ENCODE assay signal across 25 cellular contexts in genomic region chr1:32918166-32918565, GRCh38. TPM values are rescaled to one million over a fixed set of nuclear protein-coding genes. Genes with fewer than 3 reads are reported as not detected.
"Had no signal": no experiment of that assay in that cellular context is flagged by ENCODE, and none has a peak within 500 bp of the region (broad histone marks: within the 10 kb centered on the region; RNA-seq: fewer than 3 reads in every experiment).

No MANE protein-coding gene starts in this region.

- H3K9me3 Mint-ChIP-seq: memory B cell, naive B cell, nephron had no signal

- H3K36me3 ChIP-seq: colonic mucosa, esophagus squamous epithelium, lower lobe of right lung, neutrophil, stomach, thoracic aorta, transverse colon had no signal

- H3K4me1 ChIP-seq: colonic mucosa, esophagus squamous epithelium, lower lobe of right lung, stomach had no signal

- H3K79me2 ChIP-seq: hepatocyte had no signal

- ATAC-seq: left lobe of liver, lower lobe of right lung, psoas muscle, sciatic nerve had no signal

- H3K36me3 Mint-ChIP-seq: memory B cell, naive B cell had no signal

- DNase-seq: colonic mucosa; dermis blood vessel endothelial cell; esophagus squamous epithelium; foreskin fibroblast; lower lobe of right lung; midbrain; naive B cell; psoas muscle; stimulated activated CD4-positive, alpha-beta T cell treated with anti-CD3 and anti-CD28 coated beads, Interleukin-2, amount 100 ng/mL, for 24 hours; stimulated activated CD4-positive, alpha-beta T cell treated with anti-CD3 and anti-CD28 coated beads, Interleukin-4, amount 100 ng/mL, for 4 hours; stimulated activated naive CD4-positive, alpha-beta T cell; substantia nigra; transverse colon had no signal

- H3K4me3 ChIP-seq: colonic mucosa, esophagus squamous epithelium, hepatocyte, lower lobe of right lung, psoas muscle, stomach, thoracic aorta, transverse colon had no signal

- H3K27ac ChIP-seq: colonic mucosa, esophagus squamous epithelium, hepatocyte, lower lobe of right lung, neutrophil, psoas muscle, stomach, thoracic aorta had no signal

- H3K9me3 ChIP-seq: colonic mucosa, esophagus squamous epithelium, lower lobe of right lung, neutrophil, psoas muscle, stomach, thoracic aorta, transverse colon had no signal

- H2AFZ ChIP-seq: hepatocyte had no signal

- H3K27me3 ChIP-seq: colonic mucosa, hepatocyte had no signal

- H3K27ac Mint-ChIP-seq: memory B cell, naive B cell, nephron had no signal

- H3K4me2 ChIP-seq: hepatocyte had no signal

- H3K4me3 Mint-ChIP-seq: memory B cell, nephron had no signal

- H3K4me1 Mint-ChIP-seq: memory B cell, naive B cell had no signal

RNA-seq across cellular contexts. Expression of gene HPCA, which starts 31.9 kb away (rescaled TPM):
- total RNA-seq: dermis blood vessel endothelial cell, epithelial cell of proximal tubule, esophagus squamous epithelium, hepatocyte, kidney epithelial cell, left lobe of liver, lower lobe of right lung, osteoblast, psoas muscle, skeletal muscle tissue, thoracic aorta had no signal

RNA-seq across cellular contexts. Expression of gene FNDC5, which starts 47.5 kb away (rescaled TPM):
- total RNA-seq: epithelial cell of proximal tubule had no signal
